8 cellular contexts compared by ENCODE assay signal in genomic region chrX:109733658-109734022, GRCh38. TPM values are rescaled to one million over a fixed set of nuclear protein-coding genes. Genes with fewer than 3 reads are reported as not detected.
DNase-seq lines count a peak whose midpoint lies in the region; TF ChIP-seq lines count a peak whose summit lies in the region.

No MANE protein-coding gene starts in this region.

- peak overlapping the region; percentile 82 for H3K4me3 Mint-ChIP-seq in activated T-cell treated with anti-CD3 and anti-CD28 coated beads, Interleukin-2, amount 50 U/mL, for 24 hours

- TF ChIP-seq CTCF in liver (IDR thresholded peaks at IDR 0.05; ENCODE audit: low read depth, low read length, missing input control) = no peak
- no peak for TF ChIP-seq CTCF in tibial nerve (IDR thresholded peaks at IDR 0.05)

- no peak for TF ChIP-seq RAD21 in liver (IDR thresholded peaks at IDR 0.05)

- peak overlapping the region in 1 of 2 donors; percentile 43 for H3K9ac ChIP-seq in liver (ENCODE audit: low read depth in 1 of 2, low read length in 2 of 2)

- H3K4me1 Mint-ChIP-seq in activated T-cell treated with anti-CD3 and anti-CD28 coated beads, Interleukin-2, amount 50 U/mL, for 24 hours (ENCODE audit: low read depth) = peaks cover 27% of the 10 kb centered on the region

- 35% methylated on average over 10 of the region's 10 CpGs for WGBS in liver
- 21 to 47% methylated on average over 8 to 10 of the region's 10 CpGs for WGBS in tibial nerve, 2 donors

- H3K36me3 Mint-ChIP-seq in activated T-cell treated with anti-CD3 and anti-CD28 coated beads, Interleukin-2, amount 50 U/mL, for 24 hours (ENCODE audit: low read depth) = peaks cover 27% of the 10 kb centered on the region

- DNase-seq in activated T-cell treated with anti-CD3 and anti-CD28 coated beads, Interleukin-2, amount 50 U/mL, for 24 hours = no peak
- no peak for DNase-seq in activated T-cell treated with anti-CD3 and anti-CD28 coated beads, Interleukin-2, amount 50 U/mL, for 1 hour
- DNase-seq in tibial nerve (ENCODE audit: low spot score in 2 of 2) = no peak
- no peak for DNase-seq in medulla oblongata (ENCODE audit: extremely low spot score)
- DNase-seq in KG1 (lab: John Stamatoyannopoulos, UW) = no peak
- no peak for DNase-seq in foreskin melanocyte

- peaks cover 12% of the 10 kb centered on the region for H3K27me3 Mint-ChIP-seq in activated T-cell treated with anti-CD3 and anti-CD28 coated beads, Interleukin-2, amount 50 U/mL, for 24 hours

- peak overlapping the region; percentile 93 for H3K27ac Mint-ChIP-seq in activated T-cell treated with anti-CD3 and anti-CD28 coated beads, Interleukin-2, amount 50 U/mL, for 24 hours

- TF ChIP-seq POLR2A in tibial nerve (IDR thresholded peaks at IDR 0.05) = no peak

- no peaks in the 10 kb centered on the region for H3K9me3 Mint-ChIP-seq in activated T-cell treated with anti-CD3 and anti-CD28 coated beads, Interleukin-2, amount 50 U/mL, for 24 hours

- H3K27me3 ChIP-seq in liver (ENCODE audit: control insufficient read depth in 4 of 4, insufficient read depth in 4 of 4, low read length in 3 of 4) = no peaks in the 10 kb centered on the region
- H3K27me3 ChIP-seq in tibial nerve = peaks cover 0 to 29% of the 10 kb centered on the region in 2 donors

- H3K4me1 ChIP-seq in liver (ENCODE audit: control insufficient read depth in 4 of 4, insufficient read depth in 4 of 4, low read length in 3 of 4) (peaks cover 0 to 4% (median under 1%) of the 10 kb centered on the region in 4 donors), tibial nerve (peaks cover 0 to 3% (median 0%) of the 10 kb centered on the region in 4 donors)

- H3K9me3 ChIP-seq in liver (ENCODE audit: control insufficient read depth in 4 of 4, low read length in 3 of 4) (no peaks in the 10 kb centered on the region), tibial nerve (no peaks in the 10 kb centered on the region)

- no peak for TF ChIP-seq EP300 in tibial nerve (IDR thresholded peaks at IDR 0.05)

- H3K27ac ChIP-seq in angular gyrus (ENCODE audit: low read depth, low read length) = peak overlapping the region; percentile 62
- H3K27ac ChIP-seq in liver (ENCODE audit: low read depth in 1 of 2, low read length in 2 of 2) = peak overlapping the region; percentile 80 to 81
- peak overlapping the region; percentile 44 to 91 (median 86) for H3K27ac ChIP-seq in tibial nerve

- H3K4me3 ChIP-seq in liver (ENCODE audit: low read depth in 1 of 3, low read length in 3 of 3) (peak overlapping the region; percentile 53 to 62 (median 59)), tibial nerve (peak overlapping the region; percentile 45 to 82 (median 60))

- H3K36me3 ChIP-seq in liver (ENCODE audit: control insufficient read depth in 4 of 4, insufficient read depth in 3 of 4, low read depth in 1 of 4, low read length in 3 of 4) = no peaks in the 10 kb centered on the region
- no peaks in the 10 kb centered on the region for H3K36me3 ChIP-seq in tibial nerve

TF ChIP-seq in liver, 16 proteins besides CTCF, POLR2A, EP300 and RAD21:
- TF ChIP-seq GABPA (IDR thresholded peaks at IDR 0.05 in 1 of 2, conservative IDR thresholded peaks at IDR 0.05 in 1 of 2) = no peak
- no peak for TF ChIP-seq ATF3 (IDR thresholded peaks at IDR 0.05)
- TF ChIP-seq RXRA (IDR thresholded peaks at IDR 0.05) = no peak
- TF ChIP-seq EGR1 (IDR thresholded peaks at IDR 0.05; ENCODE audit: low read depth in 2 of 2) = no peak
- TF ChIP-seq SP1 (IDR thresholded peaks at IDR 0.05) = no peak
- no peak for TF ChIP-seq FOXA1 (IDR thresholded peaks at IDR 0.05)
- no peak for TF ChIP-seq HNF4A (conservative IDR thresholded peaks at IDR 0.05)

RNA-seq across cellular contexts. Expression of gene ACSL4, which starts 0.6 kb away (rescaled TPM):
- 100 to 1,000 TPM in 1 of 2 donors, 10 to 100 TPM in 1; 31.1 to 928 TPM for total RNA-seq in liver
- polyA plus RNA-seq in liver = 1 to 10 TPM; 5.3 to 8.9 TPM
- total RNA-seq in tibial nerve = 10 to 100 TPM; 17.9 to 68.7 (median 26.6) TPM
